ENCODE assay signal across 1 cellular context in the genomic region with DNA sequence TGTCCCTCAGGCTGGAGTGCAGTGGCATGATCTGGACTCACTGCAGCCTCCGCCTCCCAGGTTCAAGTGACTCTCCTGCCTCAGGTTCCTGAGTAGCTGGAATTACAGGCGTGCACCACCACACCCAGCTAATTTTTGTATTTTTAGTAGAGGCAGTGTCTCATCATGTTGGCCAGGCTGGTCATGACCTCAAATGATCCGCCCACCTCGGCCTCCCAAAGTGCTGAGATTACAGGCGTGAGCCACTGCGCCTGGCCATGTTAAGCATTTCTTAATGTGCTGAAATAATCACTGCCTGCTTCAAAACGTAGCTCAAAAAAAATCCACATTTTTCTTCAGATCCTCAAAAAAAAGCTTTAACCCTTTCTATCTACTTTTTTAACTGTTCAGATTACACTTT.
TF ChIP-seq lines count a peak whose summit lies in the region.
"Not testable (repeated sequence)": the region's sequence is repeated elsewhere in the genome, so short reads cannot be mapped to it uniquely, and the experiment has no call there.

No MANE protein-coding gene starts in this region.

TF ChIP-seq in K562, 482 proteins besides CTCF, POLR2A, EP300 and RAD21:
- TF ChIP-seq RCOR1 (IDR thresholded peaks at IDR 0.05; ENCODE audit: borderline replicate concordance in 1 of 2, low read depth in 2 of 2, low read length in 2 of 2) (peak in 1 of 2 experiments; percentile 25; a peak in 1 of 4 replicates), KDM1A (IDR thresholded peaks at IDR 0.05) (peak; percentile 54 to 69; a peak in 3 of 4 replicates), PHF21A (IDR thresholded peaks at IDR 0.05; ENCODE audit: borderline replicate concordance, low read depth) (0 out of 2 replicates have a peak, but pooled peaks have one; percentile 49), EGR1 (conservative IDR thresholded peaks at IDR 0.05) (peak; percentile 56), NR2C1 (tag; IDR thresholded peaks at IDR 0.05) (0 out of 2 replicates have a peak, but pooled peaks have one; percentile 37)
- not testable (repeated sequence) for TF ChIP-seq NR2C1 (IDR thresholded peaks at IDR 0.05)
